ENCODE assay signal across 13 cellular contexts in the genomic region with DNA sequence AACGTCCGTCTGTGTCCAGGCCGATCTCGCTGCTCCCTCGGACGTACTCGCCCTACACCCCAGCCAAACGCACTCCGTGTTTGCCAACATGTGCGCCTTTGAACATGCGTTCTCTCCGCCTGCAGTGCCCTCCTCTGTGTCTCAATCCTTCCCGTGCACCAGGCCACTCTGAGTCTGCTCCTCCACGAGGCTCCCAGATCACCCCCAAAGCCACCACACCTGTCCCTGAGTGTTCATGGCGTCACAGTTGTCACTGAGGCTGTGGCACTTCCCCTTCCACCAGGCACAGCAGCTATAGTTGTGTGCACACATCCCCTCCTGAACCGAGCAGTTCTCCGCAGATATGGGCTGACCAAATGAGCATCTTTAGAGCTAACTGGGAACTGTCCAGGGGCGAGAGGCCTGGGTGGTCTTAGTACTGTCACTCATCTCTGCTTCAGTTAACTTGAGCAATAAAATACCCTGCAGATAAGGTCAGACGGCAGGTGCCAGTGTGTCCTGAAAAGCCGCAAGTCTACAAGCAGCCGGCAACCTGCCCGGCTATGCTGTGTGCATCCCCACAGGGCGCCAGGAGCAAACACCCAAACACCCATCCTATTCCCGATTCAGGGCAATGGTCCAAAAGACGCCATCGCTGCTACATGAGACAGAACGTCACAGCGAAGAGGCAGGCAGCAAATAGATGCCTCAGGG. TPM values are rescaled to one million over a fixed set of nuclear protein-coding genes. Genes with fewer than 3 reads are reported as not detected.
DNase-seq lines count a peak whose midpoint lies in the region; ATAC-seq, FAIRE-seq and TF ChIP-seq lines count a peak whose summit lies in the region.
"Had no signal": no experiment of that assay in that cellular context is flagged by ENCODE, and none has a peak within 500 bp of the region (broad histone marks: within the 10 kb centered on the region; RNA-seq: fewer than 3 reads in every experiment).

No MANE protein-coding gene starts in this region.

- no peak overlapping the region for H3K14ac ChIP-seq in H1 (ENCODE audit: insufficient read length)

- peaks cover 27% of the 10 kb centered on the region for H3K36me3 Mint-ChIP-seq in activated CD8-positive, alpha-beta T cell treated with anti-CD3 and anti-CD28 coated beads for 36 hours (ENCODE audit: low read depth)
- H3K36me3 Mint-ChIP-seq in activated CD8-positive, alpha-beta T cell treated with anti-CD3 and anti-CD28 coated beads, Interleukin-2, amount 10 ng/mL, durations not matched to agents 7 days and 5 days (ENCODE audit: low read depth), result peaks cover 37% of the 10 kb centered on the region

- no peaks in the 10 kb centered on the region for H3K36me3 ChIP-seq in H1 (ENCODE audit: control insufficient read depth in 2 of 4, insufficient read depth in 4 of 4, low read length in 3 of 4)
- peaks cover 0 to 17% (median 0%) of the 10 kb centered on the region in 6 donors for H3K36me3 ChIP-seq in spleen

- 92% methylated on average over 28 of the region's 28 CpGs; no CpG with 5 or more reads in 1 of the 2 experiments for WGBS in H1 (ENCODE audit: extremely low coverage in 1 of 2, insufficient coverage in 1 of 2, insufficient read length in 1 of 2, insufficient replicate concordance in 2 of 2, low coverage in 1 of 2, low lambda C conversion rate in 2 of 2, missing lambda C conversion rate in 1 of 2), 2 experiments
- WGBS in spleen, 5 donors, result 88 to 93% (median 91%) methylated on average over 28 of the region's 28 CpGs

- POLR2A ChIA-PET in activated CD8-positive, alpha-beta T cell treated with anti-CD3 and anti-CD28 coated beads for 36 hours (lab: Charles Lee), result interaction anchor here (2.0 kb wide), 1 partner anchor 29 kb away, joined by 9 read pairs; no protein-coding TSS in a partner anchor
- POLR2A ChIA-PET in activated CD8-positive, alpha-beta T cell treated with anti-CD3 and anti-CD28 coated beads, Interleukin-2, amount 10 ng/mL, durations not matched to agents 7 days and 5 days (lab: Charles Lee), result no interaction called here
- POLR2A ChIA-PET in H1 (lab: Charles Lee; ENCODE audit: partially characterized antibody), result no interaction called here

- H3K9ac ChIP-seq in H1 (replicated peaks in 1 of 4; ENCODE audit: extremely low read depth in 1 of 4, low read depth in 3 of 4, low read length in 3 of 4), result no peak overlapping the region

- no peak overlapping the region for H2AK5ac ChIP-seq in H1 (ENCODE audit: low read depth, low read length)

- no peak overlapping the region for H3K23ac ChIP-seq in H1 (ENCODE audit: insufficient read length)

- peaks cover 19% of the 10 kb centered on the region for H3K9me3 Mint-ChIP-seq in activated CD8-positive, alpha-beta T cell treated with anti-CD3 and anti-CD28 coated beads for 36 hours
- peaks cover 23% of the 10 kb centered on the region for H3K9me3 Mint-ChIP-seq in activated CD8-positive, alpha-beta T cell treated with anti-CD3 and anti-CD28 coated beads, Interleukin-2, amount 10 ng/mL, durations not matched to agents 7 days and 5 days (ENCODE audit: insufficient read depth)

- no peak for TF ChIP-seq RAD21 in H1 (IDR thresholded peaks at IDR 0.05 in 1 of 2, conservative IDR thresholded peaks at IDR 0.05 in 1 of 2; ENCODE audit: low read depth in 2 of 2, low read length in 2 of 2)

- peaks cover 0 to 2% of the 10 kb centered on the region in 2 experiments for H4K20me1 ChIP-seq in H1 (replicated peaks in 1 of 2; ENCODE audit: control insufficient read depth in 1 of 2, insufficient read depth in 2 of 2, low read length in 2 of 2)

- no peak for DNase-seq in activated CD8-positive, alpha-beta T cell treated with anti-CD3 and anti-CD28 coated beads for 36 hours
- DNase-seq in activated CD8-positive, alpha-beta T cell treated with anti-CD3 and anti-CD28 coated beads, Interleukin-2, amount 10 ng/mL, durations not matched to agents 7 days and 5 days, result no peak
- DNase-seq in NCI-H345 (lab: John Stamatoyannopoulos, UW), result peak; percentile 91
- DNase-seq in H1 (ENCODE audit: low read depth in 1 of 2, low spot score in 2 of 2), result no peak
- peak; percentile 59 for DNase-seq in spleen
- DNase-seq in DMS 273 treated with DMSO at 0.1 percent for 48 hours (lab: John Stamatoyannopoulos, UW), result no peak
- no peak for DNase-seq in AG20443 (ENCODE audit: low spot score)
- no peak for DNase-seq in AG08395 (ENCODE audit: low spot score)
- DNase-seq: dermis blood vessel endothelial cell; NCI-H187 treated with DMSO at 0.1 percent for 48 hours; small intestine; stimulated activated naive CD4-positive, alpha-beta T cell treated with Interleukin-2 at 50 U/mL for 16 hours had no signal

- no peak for FAIRE-seq in H1 (lab: Jason Lieb, UNC)
- FAIRE-seq: small intestine had no signal

- H3K4me2 ChIP-seq in H1 (ENCODE audit: insufficient read depth in 1 of 2, low read depth in 2 of 2, low read length in 2 of 2), result no peak overlapping the region

- no peak overlapping the region for H3K4me3 Mint-ChIP-seq in activated CD8-positive, alpha-beta T cell treated with anti-CD3 and anti-CD28 coated beads for 36 hours
- no peak overlapping the region for H3K4me3 Mint-ChIP-seq in activated CD8-positive, alpha-beta T cell treated with anti-CD3 and anti-CD28 coated beads, Interleukin-2, amount 10 ng/mL, durations not matched to agents 7 days and 5 days
- H3K4me3 Mint-ChIP-seq: mesothelial cell of epicardium had no signal

- no peak for TF ChIP-seq CTCF in activated CD8-positive, alpha-beta T cell treated with anti-CD3 and anti-CD28 coated beads for 36 hours (IDR thresholded peaks at IDR 0.05)
- TF ChIP-seq CTCF in H1 (IDR thresholded peaks at IDR 0.05; ENCODE audit: control extremely low read depth in 1 of 3, insufficient read depth in 1 of 3, low read depth in 1 of 3, low read length in 3 of 3) (no peak), spleen (IDR thresholded peaks at IDR 0.05 in 8 of 11, conservative IDR thresholded peaks at IDR 0.05 in 3 of 11) (no peak)

- no peak overlapping the region for H4K91ac ChIP-seq in H1 (replicated peaks; ENCODE audit: insufficient read length, low read length)

- H2BK15ac ChIP-seq in H1 (ENCODE audit: low read length), result peak overlapping the region; percentile 92; the same call in 1 of the 2 replicates

- H3K27ac ChIP-seq in H1 (ENCODE audit: low read depth, low read length) (no peak overlapping the region), spleen (no peak overlapping the region)

- no peak overlapping the region for H3K18ac ChIP-seq in H1 (ENCODE audit: extremely low read depth, low read length)

- no peak overlapping the region for H2AFZ ChIP-seq in H1 (ENCODE audit: low read length)

- H4K5ac ChIP-seq in H1 (ENCODE audit: insufficient read length, low read depth, low read length), result no peak overlapping the region

- no peak for ATAC-seq in activated CD8-positive, alpha-beta T cell treated with anti-CD3 and anti-CD28 coated beads for 36 hours
- ATAC-seq in activated CD8-positive, alpha-beta T cell treated with anti-CD3 and anti-CD28 coated beads, Interleukin-2, amount 10 ng/mL, durations not matched to agents 7 days and 5 days, result no peak

- peak overlapping the region; percentile 71 for H2BK5ac ChIP-seq in H1 (ENCODE audit: low read depth, low read length)

- H4K8ac ChIP-seq in H1 (ENCODE audit: extremely low read depth, insufficient read depth, low read length), result no peak overlapping the region

- TF ChIP-seq EP300 in H1 (IDR thresholded peaks at IDR 0.05; ENCODE audit: borderline replicate concordance in 1 of 2, low read depth in 2 of 2, low read length in 2 of 2), result no peak

- peaks cover 70% of the 10 kb centered on the region for H3K4me1 Mint-ChIP-seq in activated CD8-positive, alpha-beta T cell treated with anti-CD3 and anti-CD28 coated beads for 36 hours (ENCODE audit: low read depth)
- peaks cover 11% of the 10 kb centered on the region for H3K4me1 Mint-ChIP-seq in activated CD8-positive, alpha-beta T cell treated with anti-CD3 and anti-CD28 coated beads, Interleukin-2, amount 10 ng/mL, durations not matched to agents 7 days and 5 days (ENCODE audit: low read depth)

- no peak overlapping the region for H3K56ac ChIP-seq in H1 (replicated peaks; ENCODE audit: insufficient read length, low read depth, low read length)

- H3K27ac Mint-ChIP-seq in activated CD8-positive, alpha-beta T cell treated with anti-CD3 and anti-CD28 coated beads for 36 hours, result peak overlapping the region; percentile 86
- H3K27ac Mint-ChIP-seq in activated CD8-positive, alpha-beta T cell treated with anti-CD3 and anti-CD28 coated beads, Interleukin-2, amount 10 ng/mL, durations not matched to agents 7 days and 5 days, result no peak overlapping the region

- H2BK20ac ChIP-seq in H1 (ENCODE audit: low read length), result no peak overlapping the region

- H3K9me3 ChIP-seq in H1 (ENCODE audit: insufficient read depth in 2 of 2, low read depth in 1 of 2, low read length in 1 of 2) (peaks cover 0 to 2% of the 10 kb centered on the region in 2 experiments; a peak in 1 of 4 replicates), spleen (peaks cover 0 to 28% (median 20%) of the 10 kb centered on the region in 8 donors)

- peaks cover 0 to 17% of the 10 kb centered on the region in 2 experiments; a peak in 1 of 4 replicates for H3K79me2 ChIP-seq in H1 (ENCODE audit: control insufficient read depth in 1 of 2, insufficient read depth in 2 of 2, low read length in 2 of 2)

- no peaks in the 10 kb centered on the region for H3K23me2 ChIP-seq in H1 (ENCODE audit: low read depth, low read length)

- no peak overlapping the region for H2BK120ac ChIP-seq in H1 (replicated peaks; ENCODE audit: low read depth, low read length)

- no peaks in the 10 kb centered on the region for H3K27me3 Mint-ChIP-seq in activated CD8-positive, alpha-beta T cell treated with anti-CD3 and anti-CD28 coated beads for 36 hours
- no peaks in the 10 kb centered on the region for H3K27me3 Mint-ChIP-seq in activated CD8-positive, alpha-beta T cell treated with anti-CD3 and anti-CD28 coated beads, Interleukin-2, amount 10 ng/mL, durations not matched to agents 7 days and 5 days (ENCODE audit: low read depth)

- CTCF ChIA-PET in activated CD8-positive, alpha-beta T cell treated with anti-CD3 and anti-CD28 coated beads for 36 hours (lab: Charles Lee), result no interaction called here
- CTCF ChIA-PET in activated CD8-positive, alpha-beta T cell treated with anti-CD3 and anti-CD28 coated beads, Interleukin-2, amount 10 ng/mL, durations not matched to agents 7 days and 5 days (lab: Charles Lee), result interaction anchor here (1.1 kb wide), 1 partner anchor 129 kb away, joined by 3 read pairs; no protein-coding TSS in a partner anchor
- CTCF ChIA-PET in H1 (lab: Charles Lee; ENCODE audit: partially characterized antibody), result interaction anchor here (0.9 to 2.5 kb wide), 5 partner anchors 9 to 80 kb away, joined by 4 to 8 read pairs (median 5); no protein-coding TSS in a partner anchor

- peaks cover 0 to 9% (median 3%) of the 10 kb centered on the region in 4 experiments; a peak in 3 of 7 replicates for H3K4me1 ChIP-seq in H1 (replicated peaks in 1 of 4; ENCODE audit: control insufficient read depth in 3 of 4, insufficient read depth in 4 of 4, low read length in 3 of 4)
- H3K4me1 ChIP-seq in spleen, result peaks cover 0 to 71% (median 46%) of the 10 kb centered on the region in 6 donors

- H3K4me3 ChIP-seq in H1 (ENCODE audit: extremely low read depth in 1 of 4, insufficient read depth in 2 of 4, low read depth in 3 of 4, low read length in 4 of 4), result no peak overlapping the region
- no peak overlapping the region for H3K4me3 ChIP-seq in spleen

- H3K79me1 ChIP-seq in H1 (ENCODE audit: low read depth, low read length), result peaks cover 2% of the 10 kb centered on the region; the same call in 1 of the 2 replicates

- no peak for TF ChIP-seq POLR2A in H1 (IDR thresholded peaks at IDR 0.05; ENCODE audit: control extremely low read depth in 1 of 2, low read depth in 2 of 2, low read length in 2 of 2)
- no peak for TF ChIP-seq POLR2A in spleen (IDR thresholded peaks at IDR 0.05)

- H2BK12ac ChIP-seq in H1 (ENCODE audit: low read depth, low read length), result peak overlapping the region; percentile 60; the same call in 1 of the 2 replicates

- H3K4ac ChIP-seq in H1 (replicated peaks; ENCODE audit: insufficient read length, low read depth, low read length), result no peak overlapping the region

- intact Hi-C loops in activated CD8-positive, alpha-beta T cell treated with anti-CD3 and anti-CD28 coated beads for 36 hours (cut with micrococcal nuclease), result no loop called here
- intact Hi-C loops in spleen (cut with DNase I; ENCODE audit: low total_unique reads), result no loop called here

- H3K27me3 ChIP-seq in H1 (replicated peaks in 1 of 4; ENCODE audit: control insufficient read depth in 3 of 4, extremely low read depth in 1 of 4, insufficient read depth in 3 of 4, low read length in 3 of 4) (no peaks in the 10 kb centered on the region), spleen (replicated peaks in 1 of 7) (no peaks in the 10 kb centered on the region)

RNA-seq across cellular contexts. Expression of a gene that starts 35.5 kb away (rescaled TPM):
- total RNA-seq in activated CD8-positive, alpha-beta T cell treated with anti-CD3 and anti-CD28 coated beads for 36 hours, result 10 to 100 TPM; 28.9 to 32.3 TPM
- total RNA-seq in activated CD8-positive, alpha-beta T cell treated with anti-CD3 and anti-CD28 coated beads, Interleukin-2, amount 10 ng/mL, durations not matched to agents 7 days and 5 days, result 10 to 100 TPM; 36.9 to 39.3 TPM
- 21.9 TPM in 2 replicates for total RNA-seq in H1 (2021; fragmentation: NEBNext Ultra II Directional; extraction: Animal tissue kit (Norgen Biotek cat#: 25700))
- 7.5 and 11.0 TPM in 2 replicates for polyA plus RNA-seq in H1 (2011; rRNA removed)
- polyA plus RNA-seq in H1 (2011; cell fraction: cytosol; rRNA removed), result 12.9 TPM
- polyA plus RNA-seq in H1 (2011; cell fraction: nucleus; rRNA removed), result 15.0 TPM
- polyA plus RNA-seq in H1 (2012, experiment 1 of 2), result 11.8 to 14.5 TPM (median 13.4 TPM) in 4 replicates
- 7.7 TPM for polyA plus RNA-seq in H1 (2012, experiment 2 of 2)
- 11.2 TPM for polyA plus RNA-seq in H1 (2013, experiment 1 of 2)
- 11.4 TPM for polyA plus RNA-seq in H1 (2013, experiment 2 of 2)
- polyA minus RNA-seq in H1 (2011; rRNA and poly(A)+ RNA removed), result 10.6 and 10.8 TPM in 2 replicates
- 11.4 TPM for polyA minus RNA-seq in H1 (2011; cell fraction: cytosol; rRNA and poly(A)+ RNA removed)
- polyA minus RNA-seq in H1 (2011; cell fraction: nucleus; rRNA and poly(A)+ RNA removed), result 6.9 TPM
- total RNA-seq in spleen, result 10 to 100 TPM; 35.9 to 52.8 (median 52.0) TPM
- polyA plus RNA-seq in spleen, result 10 to 100 TPM; 11.7 to 17.2 (median 12.1) TPM

Comparison
In these comparisons a context has a peak if more than half of its experiments do, and no peak if none do; other contexts are left out.
1. DNase-seq: peak in NCI-H345 (single experiment) and spleen (single experiment); none in activated CD8-positive, alpha-beta T cell treated with anti-CD3 and anti-CD28 coated beads for 36 hours (single experiment), activated CD8-positive, alpha-beta T cell treated with anti-CD3 and anti-CD28 coated beads, Interleukin-2, amount 10 ng/mL, durations not matched to agents 7 days and 5 days (single experiment), H1 (0 of 2), DMS 273 treated with DMSO at 0.1 percent for 48 hours (single experiment), AG20443 (single experiment) and AG08395 (single experiment).